Comparison of ENCODE assay signal across 9 cellular contexts in genomic region chr5:116571568-116572321, GRCh38. TPM values are rescaled to one million over a fixed set of nuclear protein-coding genes. Genes with fewer than 3 reads are reported as not detected.
DNase-seq lines count a peak whose midpoint lies in the region; ATAC-seq and TF ChIP-seq lines count a peak whose summit lies in the region.
"Had no signal": no experiment of that assay in that cellular context is flagged by ENCODE, and none has a peak within 500 bp of the region (broad histone marks: within the 10 kb centered on the region; RNA-seq: fewer than 3 reads in every experiment).

No MANE protein-coding gene starts in this region.

- no peaks in the 10 kb centered on the region for H3K9me2 ChIP-seq in OCI-LY7 (ENCODE audit: insufficient read depth, low read length)

- H3K27me3 Mint-ChIP-seq in endodermal cell (ENCODE audit: insufficient read depth): no peaks in the 10 kb centered on the region
- peaks cover 12% of the 10 kb centered on the region for H3K27me3 Mint-ChIP-seq in nephron progenitor cell (ENCODE audit: low read depth, poor library complexity)
- peaks cover 36% of the 10 kb centered on the region for H3K27me3 Mint-ChIP-seq in HFFc6 (ENCODE audit: insufficient read depth)

- H3K9me3 Mint-ChIP-seq in endodermal cell: no peaks in the 10 kb centered on the region
- H3K9me3 Mint-ChIP-seq in nephron progenitor cell: no peaks in the 10 kb centered on the region
- no peaks in the 10 kb centered on the region for H3K9me3 Mint-ChIP-seq in HFFc6
- H3K9me3 Mint-ChIP-seq: activated B cell treated with CpG ODN at 0.5 μM for 24 hours had no signal

- no peaks in the 10 kb centered on the region for H3K27me3 ChIP-seq in endodermal cell (ENCODE audit: control insufficient read depth, insufficient read depth, low read length, poor library complexity, severe bottlenecking)

- no peak overlapping the region for H2AFZ ChIP-seq in OCI-LY7 (ENCODE audit: low read length)

- no peaks in the 10 kb centered on the region for H3K4me1 ChIP-seq in endodermal cell (ENCODE audit: control insufficient read depth, insufficient read depth, low read length)
- H3K4me1 ChIP-seq in OCI-LY7 (ENCODE audit: insufficient read depth, low read length, poor library complexity, severe bottlenecking): no peaks in the 10 kb centered on the region

- H3K79me2 ChIP-seq in OCI-LY7 (ENCODE audit: insufficient read depth, low read depth, low read length): no peaks in the 10 kb centered on the region

- H4K20me1 ChIP-seq in OCI-LY7 (ENCODE audit: insufficient read depth, low read length): no peaks in the 10 kb centered on the region

- H3K9ac ChIP-seq in endodermal cell (ENCODE audit: extremely low read depth, low read length, poor library complexity, severe bottlenecking): peak overlapping the region; percentile 72

- ATAC-seq in GM18517 (IDR thresholded peaks at IDR 0.05; ENCODE audit: unreplicated experiment): no peak

- peak overlapping the region; percentile 100 for H3K4me3 Mint-ChIP-seq in endodermal cell
- H3K4me3 Mint-ChIP-seq in nephron progenitor cell: peak overlapping the region; percentile 98
- no peak overlapping the region for H3K4me3 Mint-ChIP-seq in HFFc6
- H3K4me3 Mint-ChIP-seq: activated B cell treated with CpG ODN at 0.5 μM for 24 hours had no signal

- H3K27ac ChIP-seq in 22Rv1 (peak overlapping the region; percentile 100), endodermal cell (ENCODE audit: low read depth, low read length) (no peak overlapping the region), OCI-LY7 (ENCODE audit: low read depth, low read length, poor library complexity, severe bottlenecking) (no peak overlapping the region)

- H3K4me1 Mint-ChIP-seq in endodermal cell: peaks cover 35% of the 10 kb centered on the region
- H3K4me1 Mint-ChIP-seq in nephron progenitor cell: peaks cover 55% of the 10 kb centered on the region
- peaks cover 13% of the 10 kb centered on the region for H3K4me1 Mint-ChIP-seq in HFFc6 (ENCODE audit: low read depth)

- H3K27ac Mint-ChIP-seq in endodermal cell: peak overlapping the region; percentile 96
- H3K27ac Mint-ChIP-seq in nephron progenitor cell: peak overlapping the region; percentile 94
- H3K27ac Mint-ChIP-seq in HFFc6: no peak overlapping the region
- H3K27ac Mint-ChIP-seq: activated B cell treated with CpG ODN at 0.5 μM for 24 hours had no signal

- peak; percentile 44 for TF ChIP-seq CTCF in 22Rv1 (IDR thresholded peaks at IDR 0.05)
- peak; percentile 60 for TF ChIP-seq CTCF in endodermal cell (conservative IDR thresholded peaks at IDR 0.05)
- peak; percentile 13 for TF ChIP-seq CTCF in nephron progenitor cell (IDR thresholded peaks at IDR 0.05)
- no peak for TF ChIP-seq CTCF in HFFc6 (IDR thresholded peaks at IDR 0.05)
- no peak for TF ChIP-seq CTCF in OCI-LY7 (conservative IDR thresholded peaks at IDR 0.05; ENCODE audit: low read length)

- BruUV-seq in OCI-LY7 (replicated peaks; lab: Mats Ljungman, UMichigan): no TSS peak

- no peaks in the 10 kb centered on the region for H3K9me3 ChIP-seq in endodermal cell (ENCODE audit: control insufficient read depth, low read length)
- no peaks in the 10 kb centered on the region for H3K9me3 ChIP-seq in OCI-LY7 (ENCODE audit: low read length)

- DNase-seq in NCI-H146 (lab: John Stamatoyannopoulos, UW) (peak; percentile 10), endodermal cell (peak; percentile 59), nephron progenitor cell (peak; percentile 9), HFFc6 (no peak), OCI-LY7 (ENCODE audit: low spot score) (no peak), pons (ENCODE audit: low spot score) (no peak)
- DNase-seq: activated B cell treated with CpG ODN at 0.5 μM for 24 hours had no signal

- CTCF ChIA-PET in OCI-LY7 (lab: Charles Lee; ENCODE audit: unreplicated experiment): no interaction called here

- intact Hi-C loops in OCI-LY7 (cut with micrococcal nuclease; ENCODE audit: unreplicated experiment): no loop called here

- WGBS in endodermal cell (ENCODE audit: insufficient coverage in 1 of 2, insufficient read length in 1 of 2), 2 experiments: 0 to 1% methylated on average over 12 to 16 of the region's 16 CpGs

- peak overlapping the region; percentile 94 for H3K4me3 ChIP-seq in endodermal cell (ENCODE audit: low read length)
- H3K4me3 ChIP-seq in OCI-LY7 (ENCODE audit: low read depth, low read length, poor library complexity, severe bottlenecking): no peak overlapping the region

- H3K36me3 ChIP-seq in endodermal cell (ENCODE audit: control insufficient read depth, insufficient read depth, low read length) (no peaks in the 10 kb centered on the region), OCI-LY7 (ENCODE audit: insufficient read depth, low read length) (no peaks in the 10 kb centered on the region)

- no peak overlapping the region for H3K4me2 ChIP-seq in OCI-LY7 (ENCODE audit: low read length)

- peaks cover 26% of the 10 kb centered on the region for H3K36me3 Mint-ChIP-seq in endodermal cell (ENCODE audit: low read depth)
- H3K36me3 Mint-ChIP-seq in nephron progenitor cell (ENCODE audit: low read depth): peaks cover 11% of the 10 kb centered on the region
- no peaks in the 10 kb centered on the region for H3K36me3 Mint-ChIP-seq in HFFc6 (ENCODE audit: low read depth)

- POLR2A ChIA-PET in OCI-LY7 (lab: Charles Lee): no interaction called here

RNA-seq across cellular contexts. Expression of gene SEMA6A, which starts 2.9 kb away (rescaled TPM):
- total RNA-seq in endodermal cell: 100 to 1,000 TPM in 1 of 2 donors, 10 to 100 TPM in 1; 79.6 to 328 TPM
- polyA plus RNA-seq in endodermal cell (2013, experiment 1 of 2): 73.8 TPM
- 61.4 TPM for polyA plus RNA-seq in endodermal cell (2013, experiment 2 of 2)
- under 1 TPM; 0.20 to 0.76 (median 0.44) TPM for total RNA-seq in HFFc6 (2021; fragmentation: NEBNext Ultra II Directional; extraction: Animal tissue kit (Norgen Biotek cat#: 25700))
- total RNA-seq in OCI-LY7 (2014; rRNA removed; shearing (Covaris generic)): not detected in 2 replicates
- not detected in 2 replicates for total RNA-seq in OCI-LY7 (2022)

Comparison
In these comparisons a context has a peak if more than half of its experiments do, and no peak if none do; other contexts are left out.
1. CTCF ChIP-seq: peak in 22Rv1 (single experiment), endodermal cell (single experiment) and nephron progenitor cell (single experiment); none in HFFc6 (single experiment) and OCI-LY7 (single experiment).
2. DNase-seq: peak in NCI-H146 (single experiment), endodermal cell (single experiment) and nephron progenitor cell (single experiment); none in HFFc6 (single experiment), OCI-LY7 (single experiment) and pons (single experiment).
3. RNA of gene SEMA6A, which starts 2.9 kb away (total RNA-seq): 79.6 to 328 TPM in endodermal cell; 0.20 to 0.76 TPM in HFFc6 and not detected in OCI-LY7; every median in the first group is over 10 times any median in the second.